ENCODE assay signal across 1 cellular context in genomic region chr22:50523806-50524663, GRCh38.
TF ChIP-seq lines count a peak whose summit lies in the region.

No MANE protein-coding gene starts in this region.

TF ChIP-seq in endothelial cell of umbilical vein, 7 proteins besides CTCF, POLR2A, EP300 and RAD21:
- TF ChIP-seq, protein P1, sequence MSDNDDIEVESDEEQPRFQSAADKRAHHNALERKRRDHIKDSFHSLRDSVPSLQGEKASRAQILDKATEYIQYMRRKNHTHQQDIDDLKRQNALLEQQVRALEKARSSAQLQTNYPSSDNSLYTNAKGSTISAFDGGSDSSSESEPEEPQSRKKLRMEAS (IDR thresholded peaks at IDR 0.05; ENCODE audit: insufficient read depth, insufficient read length), result no peak
- no peak for TF ChIP-seq EZH2 (IDR thresholded peaks at IDR 0.05; ENCODE audit: borderline replicate concordance, low read depth, low read length, severe bottlenecking)
- TF ChIP-seq POLR2AphosphoS5 (IDR thresholded peaks at IDR 0.05; ENCODE audit: insufficient read depth, low read depth, low read length), result no peak
- TF ChIP-seq FOS (IDR thresholded peaks at IDR 0.05; ENCODE audit: borderline replicate concordance, insufficient read depth, low read length), result no peak
- TF ChIP-seq GATA2 (IDR thresholded peaks at IDR 0.05; ENCODE audit: insufficient read depth, insufficient read length, low read depth, low read length), result no peak
- no peak for TF ChIP-seq JUN (IDR thresholded peaks at IDR 0.05; ENCODE audit: borderline replicate concordance, insufficient read depth, insufficient read length, low read depth)
- TF ChIP-seq MYC (IDR thresholded peaks at IDR 0.05; ENCODE audit: low read depth, low read length), result no peak
